ENCODE assay signal across 20 cellular contexts in the genomic region with DNA sequence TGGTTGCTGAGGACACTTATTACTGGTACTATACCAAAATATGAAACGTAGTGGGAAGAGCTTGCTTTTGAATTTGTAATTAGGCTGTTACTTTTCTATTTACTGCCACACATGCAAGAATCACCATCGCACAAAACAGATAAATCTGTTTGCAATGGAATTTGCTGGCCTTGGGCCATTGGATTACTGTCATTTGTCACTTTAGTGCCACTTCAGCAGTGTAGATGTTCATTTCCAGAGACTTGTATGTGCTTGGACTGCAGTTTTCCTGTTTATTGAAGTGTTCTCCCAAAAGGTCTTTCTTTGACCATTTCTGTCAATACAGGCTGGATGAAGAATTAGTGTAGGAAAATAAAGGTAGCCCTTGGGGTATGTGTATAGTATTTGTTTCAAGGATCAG. TPM values are rescaled to one million over a fixed set of nuclear protein-coding genes. Genes with fewer than 3 reads are reported as not detected.
DNase-seq lines count a peak whose midpoint lies in the region; ATAC-seq and TF ChIP-seq lines count a peak whose summit lies in the region.
"Had no signal": no experiment of that assay in that cellular context is flagged by ENCODE, and none has a peak within 500 bp of the region (broad histone marks: within the 10 kb centered on the region; RNA-seq: fewer than 3 reads in every experiment).

No MANE protein-coding gene starts in this region.

- no peak overlapping the region for H3K14ac ChIP-seq in IMR-90 (replicated peaks; ENCODE audit: low read depth, low read length)

- H3K79me1 ChIP-seq in IMR-90 (ENCODE audit: low read depth in 1 of 2, low read length in 2 of 2) = peaks cover 5 to 53% of the 10 kb centered on the region in 2 experiments; a peak in 3 of 4 replicates

- peaks cover 18% of the 10 kb centered on the region for H3K9me1 ChIP-seq in IMR-90 (ENCODE audit: insufficient read depth, low read length)

- no peak overlapping the region for H2AFZ ChIP-seq in IMR-90 (replicated peaks; ENCODE audit: low read length, poor library complexity)

- peak overlapping the region; percentile 36 for H3K4me3 Mint-ChIP-seq in CD4-positive, alpha-beta T cell
- H3K4me3 Mint-ChIP-seq in brain = peak overlapping the region in 3 of 5 experiments; percentile 22 to 39 (median 39)
- H3K4me3 Mint-ChIP-seq: activated CD4-positive, alpha-beta memory T cell treated with anti-CD3 and anti-CD28 coated beads for 36 hours; activated naive CD8-positive, alpha-beta T cell treated with anti-CD3 and anti-CD28 coated beads, Interleukin-2, amount 50 U/mL, for 24 hours had no signal

- H3K4ac ChIP-seq in IMR-90 (ENCODE audit: low read depth, low read length) = no peak overlapping the region

- no peak for ATAC-seq in CD4-positive, alpha-beta T cell (ENCODE audit: poor library complexity)
- ATAC-seq in IMR-90 (ENCODE audit: low read depth) (no peak), HG02970 (IDR thresholded peaks at IDR 0.05; ENCODE audit: low FRiP score, unreplicated experiment) (no peak), HG03460 (IDR thresholded peaks at IDR 0.05; ENCODE audit: unreplicated experiment) (no peak)
- ATAC-seq: activated naive CD8-positive, alpha-beta T cell treated with anti-CD3 and anti-CD28 coated beads, Interleukin-2, amount 50 U/mL, for 24 hours; mucosa of descending colon had no signal

- no peaks in the 10 kb centered on the region for H3K27me3 ChIP-seq in CD4-positive, alpha-beta T cell (ENCODE audit: control insufficient read depth, insufficient read depth, low read length)
- H3K27me3 ChIP-seq in IMR-90 (ENCODE audit: control insufficient read depth, insufficient read depth, low read length) = no peaks in the 10 kb centered on the region
- no peaks in the 10 kb centered on the region for H3K27me3 ChIP-seq in skeletal muscle satellite cell (ENCODE audit: control insufficient read depth, insufficient read depth, low read length)
- H3K27me3 ChIP-seq: upper lobe of left lung had no signal

- CTCF ChIA-PET in CD4-positive, alpha-beta T cell (lab: Charles Lee) = interaction anchor here (1.3 to 3.2 kb wide), 3 partner anchors 22 to 35 kb away, joined by 4 to 14 read pairs (median 8); no protein-coding TSS in a partner anchor
- CTCF ChIA-PET in IMR-90 (lab: Yijun Ruan, JAX) = interaction anchor here (0.6 to 2.4 kb wide), 3 partner anchors 22 to 152 kb away, joined by 3 to 7 read pairs (median 3); no protein-coding TSS in a partner anchor

- no peak overlapping the region for H4K5ac ChIP-seq in IMR-90 (ENCODE audit: low read depth, low read length)

- peaks cover 4% of the 10 kb centered on the region for H3K4me1 ChIP-seq in IMR-90 (ENCODE audit: control insufficient read depth, insufficient read depth, low read length)
- H3K4me1 ChIP-seq in skeletal muscle satellite cell (ENCODE audit: control insufficient read depth, insufficient read depth, low read length) = peaks cover 19% of the 10 kb centered on the region

- dilution Hi-C loops in IMR-90 (cut with HindIII; ENCODE audit: low sequenced_read_pairs, unreplicated experiment) = no loop called here

- no peaks in the 10 kb centered on the region for H3K9me3 ChIP-seq in CD4-positive, alpha-beta T cell (ENCODE audit: control insufficient read depth, low read length)
- no peaks in the 10 kb centered on the region for H3K9me3 ChIP-seq in IMR-90 (ENCODE audit: control insufficient read depth, insufficient read depth, low read length)
- H3K9me3 ChIP-seq in skeletal muscle satellite cell (replicated peaks; ENCODE audit: low read length) = no peaks in the 10 kb centered on the region
- H3K9me3 ChIP-seq: mucosa of descending colon, upper lobe of left lung had no signal

- no peak overlapping the region for H2AK9ac ChIP-seq in IMR-90 (replicated peaks; ENCODE audit: low read depth, low read length, poor library complexity)

- peaks cover 20% of the 10 kb centered on the region for H3K36me3 Mint-ChIP-seq in CD4-positive, alpha-beta T cell (ENCODE audit: low read depth)
- H3K36me3 Mint-ChIP-seq in brain = peaks cover 5% of the 10 kb centered on the region

- in situ Hi-C loops in IMR-90 (cut with MboI; ENCODE audit: low sequenced_read_pairs) = loop anchor here (25.0 kb wide), 1 partner anchor 417 kb away; the partner anchor contains the start of gene WFDC1

- no CpG with 5 or more reads among the region's 2 CpGs for WGBS in IMR-90 (ENCODE audit: extremely low coverage in 2 of 2, insufficient read length in 1 of 2), 2 experiments

- no peaks in the 10 kb centered on the region for H3K9me3 Mint-ChIP-seq in CD4-positive, alpha-beta T cell
- H3K9me3 Mint-ChIP-seq in brain = peaks cover 0 to 2% (median 0%) of the 10 kb centered on the region in 5 experiments
- H3K9me3 Mint-ChIP-seq: activated CD4-positive, alpha-beta memory T cell treated with anti-CD3 and anti-CD28 coated beads for 36 hours; activated naive CD8-positive, alpha-beta T cell treated with anti-CD3 and anti-CD28 coated beads, Interleukin-2, amount 50 U/mL, for 24 hours; nephron had no signal

- no peak overlapping the region for H3K27ac ChIP-seq in CD4-positive, alpha-beta T cell (ENCODE audit: low read depth, low read length)
- H3K27ac ChIP-seq in IMR-90 (ENCODE audit: insufficient read depth, low read length) = no peak overlapping the region
- H3K27ac ChIP-seq: upper lobe of left lung had no signal

- no peaks in the 10 kb centered on the region for H3K27me3 Mint-ChIP-seq in CD4-positive, alpha-beta T cell
- no peaks in the 10 kb centered on the region for H3K27me3 Mint-ChIP-seq in brain
- H3K27me3 Mint-ChIP-seq: activated CD4-positive, alpha-beta memory T cell treated with anti-CD3 and anti-CD28 coated beads for 36 hours; activated naive CD8-positive, alpha-beta T cell treated with anti-CD3 and anti-CD28 coated beads, Interleukin-2, amount 50 U/mL, for 24 hours; CD4-positive, alpha-beta memory T cell had no signal

- H2BK20ac ChIP-seq in IMR-90 (ENCODE audit: low read depth, low read length) = no peak overlapping the region

- H3K36me3 ChIP-seq in IMR-90 (ENCODE audit: control insufficient read depth, insufficient read depth, low read length) (peaks cover 2% of the 10 kb centered on the region; the same call in 1 of the 2 replicates), skeletal muscle satellite cell (ENCODE audit: insufficient read depth, low read length) (peaks cover 4% of the 10 kb centered on the region)
- H3K36me3 ChIP-seq: upper lobe of left lung had no signal

- BruUV-seq in IMR-90 (replicated peaks; lab: Mats Ljungman, UMichigan) = TSS peak; percentile 3

- H2BK15ac ChIP-seq in IMR-90 (ENCODE audit: low read depth, low read length) = no peak overlapping the region

- H3K4me2 ChIP-seq in IMR-90 (ENCODE audit: low read depth, low read length) (no peak overlapping the region), skeletal muscle satellite cell (ENCODE audit: low read length) (peak overlapping the region; percentile 57)

- H3K4me3 ChIP-seq in IMR-90 (ENCODE audit: insufficient read depth, low read depth, low read length) (no peak overlapping the region), skeletal muscle satellite cell (ENCODE audit: low read length) (no peak overlapping the region)
- H3K4me3 ChIP-seq: mucosa of descending colon, upper lobe of left lung had no signal

- H2AK5ac ChIP-seq in IMR-90 (ENCODE audit: low read depth, low read length) = no peak overlapping the region

- peaks cover 69% of the 10 kb centered on the region for H3K4me1 Mint-ChIP-seq in CD4-positive, alpha-beta T cell (ENCODE audit: low read depth)
- H3K4me1 Mint-ChIP-seq in brain = peaks cover 66% of the 10 kb centered on the region

- H2BK120ac ChIP-seq in IMR-90 (ENCODE audit: low read depth, low read length) = no peak overlapping the region

- intact Hi-C loops in CD4-positive, alpha-beta T cell (cut with DNase I, micrococcal nuclease) = no loop called here
- intact Hi-C loops in IMR-90 (cut with micrococcal nuclease) = no loop called here

- POLR2A ChIA-PET in CD4-positive, alpha-beta T cell (lab: Charles Lee) = interaction anchor here (1.4 kb wide), 1 partner anchor 11 kb away, joined by 4 read pairs; no protein-coding TSS in a partner anchor
- POLR2A ChIA-PET in IMR-90 (lab: Charles Lee; ENCODE audit: unreplicated experiment) = no interaction called here

- no peak overlapping the region for H3K27ac Mint-ChIP-seq in CD4-positive, alpha-beta T cell
- H3K27ac Mint-ChIP-seq in brain = peak overlapping the region in 1 of 5 experiments; percentile 29
- H3K27ac Mint-ChIP-seq: activated CD4-positive, alpha-beta memory T cell treated with anti-CD3 and anti-CD28 coated beads for 36 hours; activated naive CD8-positive, alpha-beta T cell treated with anti-CD3 and anti-CD28 coated beads, Interleukin-2, amount 50 U/mL, for 24 hours had no signal

- no peak for TF ChIP-seq POLR2A in IMR-90 (IDR thresholded peaks at IDR 0.05; ENCODE audit: low read depth, low read length)

- peaks cover 83% of the 10 kb centered on the region for H4K20me1 ChIP-seq in IMR-90 (ENCODE audit: insufficient read depth, low read length)

- H3K23ac ChIP-seq in IMR-90 (ENCODE audit: low read depth, low read length) = no peak overlapping the region

- H3K56ac ChIP-seq in IMR-90 (ENCODE audit: extremely low read depth, insufficient read depth, low read length) = no peak overlapping the region

- no peak overlapping the region for H3K18ac ChIP-seq in IMR-90 (ENCODE audit: low read depth, low read length)

- DNase-seq in CD4-positive, alpha-beta T cell = no peak
- DNase-seq in IMR-90 (no peak), islet precursor cell (no peak)
- DNase-seq: activated CD4-positive, alpha-beta memory T cell treated with anti-CD3 and anti-CD28 coated beads for 36 hours; activated effector memory CD4-positive, alpha-beta T cell treated with Interleukin-2 at 50 U/mL for 16 hours; activated naive CD8-positive, alpha-beta T cell treated with anti-CD3 and anti-CD28 coated beads, Interleukin-2, amount 50 U/mL, for 24 hours; CD4-positive, alpha-beta memory T cell; NCI-H1092 treated with DMSO at 0.1 percent for 48 hours; NCI-H2029; NCI-H526; retina; stimulated activated CD4-positive, alpha-beta T cell treated with anti-CD3 and anti-CD28 coated beads, Interleukin-12 subunit alpha, Interleukin-12 subunit beta, amount 100 ng/mL, for 4 hours; stimulated activated CD4-positive, alpha-beta T cell treated with anti-CD3 and anti-CD28 coated beads, Interleukin-4, amount 100 ng/mL, for 1 hour; upper lobe of left lung had no signal

- TF ChIP-seq RAD21 in IMR-90 (IDR thresholded peaks at IDR 0.05; ENCODE audit: low read length) = no peak

- H3K9ac ChIP-seq in IMR-90 (ENCODE audit: low read depth, low read length) = no peak overlapping the region
- H3K9ac ChIP-seq in skeletal muscle satellite cell (ENCODE audit: low read depth, low read length) = no peak overlapping the region

- TF ChIP-seq CTCF in CD4-positive, alpha-beta T cell (IDR thresholded peaks at IDR 0.05) = no peak
- TF ChIP-seq CTCF in IMR-90 (conservative IDR thresholded peaks at IDR 0.05; ENCODE audit: low read depth, low read length) = no peak
- no peak for TF ChIP-seq CTCF in brain (conservative IDR thresholded peaks at IDR 0.05)

- H4K8ac ChIP-seq in IMR-90 (ENCODE audit: low read depth in 2 of 2, low read length in 2 of 2) = no peak overlapping the region

- no peak overlapping the region for H4K91ac ChIP-seq in IMR-90 (ENCODE audit: insufficient read depth, low read depth, low read length)

- H2BK5ac ChIP-seq in IMR-90 (ENCODE audit: low read depth, low read length, poor library complexity, severe bottlenecking) = no peak overlapping the region

RNA-seq across cellular contexts. Expression of gene USP10, which starts 4.5 kb away (rescaled TPM):
- 100 to 1,000 TPM in 1 of 2 experiments, 10 to 100 TPM in 1; 99.3 to 106 TPM for total RNA-seq in CD4-positive, alpha-beta T cell
- total RNA-seq in IMR-90 (2012; rRNA removed) = 54.3 and 61.9 TPM in 2 replicates
- polyA plus RNA-seq in IMR-90 (2012; rRNA removed) = 79.0 and 85.5 TPM in 2 replicates
- polyA plus RNA-seq in IMR-90 (2012; cell fraction: cytosol; rRNA removed) = 33.5 and 44.0 TPM in 2 replicates
- polyA plus RNA-seq in IMR-90 (2012; cell fraction: nucleus; rRNA removed; ENCODE audit: low replicate concordance) = 67.7 and 84.6 TPM in 2 replicates
- polyA plus RNA-seq in brain (ENCODE audit: insufficient read depth, low read depth, low replicate concordance) = 63.6 TPM
- 60.8 and 68.1 TPM in 2 replicates for total RNA-seq in skeletal muscle satellite cell (2012; rRNA removed)

RNA-seq across cellular contexts. Expression of gene KLHL36, which starts 55.9 kb away (rescaled TPM):
- total RNA-seq in CD4-positive, alpha-beta T cell = 10 to 100 TPM; 76.6 to 78.6 TPM
- total RNA-seq in IMR-90 (2012; rRNA removed) = 45.9 and 50.3 TPM in 2 replicates
- polyA plus RNA-seq in IMR-90 (2012; rRNA removed) = 46.3 and 48.9 TPM in 2 replicates
- polyA plus RNA-seq in IMR-90 (2012; cell fraction: cytosol; rRNA removed) = 23.9 and 49.3 TPM in 2 replicates
- polyA plus RNA-seq in IMR-90 (2012; cell fraction: nucleus; rRNA removed; ENCODE audit: low replicate concordance) = 99.5 and 176 TPM in 2 replicates
- 19.2 TPM for polyA plus RNA-seq in brain (ENCODE audit: insufficient read depth, low read depth, low replicate concordance)
- total RNA-seq in skeletal muscle satellite cell (2012; rRNA removed) = 46.6 and 50.5 TPM in 2 replicates
